Comparison of ENCODE assay signal across 12 cellular contexts in the genomic region with DNA sequence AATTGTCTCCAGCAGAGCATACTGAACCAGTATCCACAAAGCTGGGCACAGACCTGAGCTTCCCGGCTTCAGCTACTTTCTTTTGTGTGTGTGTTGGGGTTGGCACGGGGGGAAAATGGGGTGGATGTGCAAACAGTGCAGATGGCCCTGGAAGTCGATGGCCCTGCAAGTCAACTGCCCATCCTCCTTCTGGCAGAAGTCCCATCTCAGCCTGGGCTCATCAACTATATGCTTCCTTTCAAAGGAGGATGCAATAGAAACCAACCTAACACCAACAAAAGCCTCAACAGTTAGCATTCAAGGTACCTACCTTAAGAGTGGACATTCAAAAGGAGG. TPM values are rescaled to one million over a fixed set of nuclear protein-coding genes. Genes with fewer than 3 reads are reported as not detected.
"Had no signal": no experiment of that assay in that cellular context is flagged by ENCODE, and none has a peak within 500 bp of the region (broad histone marks: within the 10 kb centered on the region; RNA-seq: fewer than 3 reads in every experiment).

No MANE protein-coding gene starts in this region.

- H3K4me1 ChIP-seq: gastroesophageal sphincter had no signal

- H3K27ac ChIP-seq: epithelial cell of prostate, gastroesophageal sphincter, parathyroid adenoma, WERI-Rb-1 had no signal

- H3K4me3 ChIP-seq: gastroesophageal sphincter, smooth muscle cell had no signal

- H3K36me3 ChIP-seq: gastroesophageal sphincter, WERI-Rb-1 had no signal

- H3K9me3 ChIP-seq: gastroesophageal sphincter had no signal

- ATAC-seq: activated CD8-positive, alpha-beta T cell treated with anti-CD3 and anti-CD28 coated beads, Interleukin-2, amount 10 ng/mL, durations not matched to agents 7 days and 5 days; gastroesophageal sphincter had no signal

- DNase-seq: activated CD4-positive, alpha-beta T cell treated with anti-CD3 and anti-CD28 coated beads for 4 hours; activated CD8-positive, alpha-beta T cell treated with anti-CD3 and anti-CD28 coated beads, Interleukin-2, amount 10 ng/mL, durations not matched to agents 7 days and 5 days; activated naive CD4-positive, alpha-beta T cell treated with anti-CD3 and anti-CD28 coated beads, Interleukin-2, amount 10 ng/mL, durations not matched to agents 7 days and 5 days; cortex of kidney; effector memory CD4-positive, alpha-beta T cell; kidney; WERI-Rb-1 had no signal

RNA-seq across cellular contexts. Expression of gene SOX9, which starts 55.7 kb away (rescaled TPM):
- total RNA-seq: activated CD8-positive, alpha-beta T cell treated with anti-CD3 and anti-CD28 coated beads, Interleukin-2, amount 10 ng/mL, durations not matched to agents 7 days and 5 days; activated T-helper 2 cell treated with anti-CD3 and anti-CD28 coated beads, Interferon-gamma antibody, Interleukin-2, Interleukin-4, amounts not matched to agents 10 μg/mL and 5 μg/mL and 100 μg/mL, durations not matched to agents 14 hours and 24 hours and 36 hours had no signal
